In the genomic region with DNA sequence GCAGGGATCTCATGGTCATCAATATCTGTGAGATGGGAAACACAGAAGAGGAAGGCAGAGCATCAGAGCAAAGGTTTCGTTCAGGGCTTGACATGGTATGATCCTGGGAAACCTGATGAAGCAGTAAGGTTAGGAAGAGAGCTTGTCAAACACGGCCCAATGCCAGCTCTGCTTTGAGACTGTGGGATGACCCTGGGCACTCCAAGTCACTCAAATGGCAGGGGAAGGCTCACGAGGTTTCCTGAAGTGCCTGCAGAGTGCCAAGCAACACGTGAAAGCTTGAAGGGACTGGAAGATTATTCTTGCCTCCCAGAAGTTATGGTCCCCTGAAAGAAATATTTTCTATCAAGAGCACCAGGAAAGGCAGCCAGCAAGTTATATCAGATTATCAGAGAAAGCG, we compare ENCODE assay signal across 15 cellular contexts. TPM values are rescaled to one million over a fixed set of nuclear protein-coding genes. Genes with fewer than 3 reads are reported as not detected.
DNase-seq lines count a peak whose midpoint lies in the region; ATAC-seq and TF ChIP-seq lines count a peak whose summit lies in the region.
"Had no signal": no experiment of that assay in that cellular context is flagged by ENCODE, and none has a peak within 500 bp of the region (broad histone marks: within the 10 kb centered on the region; RNA-seq: fewer than 3 reads in every experiment).

No MANE protein-coding gene starts in this region.

- no TSS peak for BruUV-seq in HCT116 (replicated peaks; lab: Mats Ljungman, UMichigan)

- no peak for TF ChIP-seq POLR2A in HCT116 (IDR thresholded peaks at IDR 0.05; ENCODE audit: borderline replicate concordance, extremely low read depth, insufficient read depth, insufficient read length)

- intact Hi-C loops in HCT116 (cut with micrococcal nuclease), result no loop called here

- POLR2A ChIA-PET in HCT116 (lab: Charles Lee) (interaction anchor here (1.3 kb wide), 1 partner anchor 10 kb away, joined by 4 read pairs; no protein-coding TSS in a partner anchor), RWPE1 (lab: Yijun Ruan, JAX; ENCODE audit: low non-redundant PET) (no interaction called here)

- H2AFZ ChIP-seq in HCT116 (ENCODE audit: low read depth, low read length, poor library complexity, severe bottlenecking), result no peak overlapping the region
- H2AFZ ChIP-seq in fibroblast of lung (ENCODE audit: low read length), result no peak overlapping the region
- H2AFZ ChIP-seq: hepatocyte had no signal

- H3K4me3 ChIP-seq in HCT116 (replicated peaks in 1 of 2; ENCODE audit: low read depth in 1 of 2, low read length in 2 of 2), result peak overlapping the region in 1 of 2 experiments; percentile 25; a peak in 1 of 4 replicates
- H3K4me3 ChIP-seq in fibroblast of lung (replicated peaks in 1 of 4; ENCODE audit: control extremely low read depth in 1 of 4, insufficient read depth in 1 of 4, low read depth in 3 of 4, low read length in 4 of 4), result no peak overlapping the region
- no peak overlapping the region for H3K4me3 ChIP-seq in skeletal muscle satellite cell (ENCODE audit: low read length)
- H3K4me3 ChIP-seq: hepatocyte, skin epidermis, transverse colon had no signal

- peaks cover 56% of the 10 kb centered on the region for H3K79me2 ChIP-seq in HCT116 (ENCODE audit: insufficient read depth, low read length)
- H3K79me2 ChIP-seq in fibroblast of lung (ENCODE audit: control insufficient read depth, insufficient read depth, low read length), result peaks cover 73% of the 10 kb centered on the region

- H3K9me3 ChIP-seq in HCT116 (ENCODE audit: control insufficient read depth in 1 of 2, insufficient read depth in 1 of 2, low read depth in 1 of 2, low read length in 2 of 2), result no peaks in the 10 kb centered on the region
- no peaks in the 10 kb centered on the region for H3K9me3 ChIP-seq in fibroblast of lung (ENCODE audit: control insufficient read depth, insufficient read depth, low read depth, low read length)
- no peaks in the 10 kb centered on the region for H3K9me3 ChIP-seq in skeletal muscle satellite cell (replicated peaks; ENCODE audit: low read length)
- H3K9me3 ChIP-seq: transverse colon had no signal

- H3K27ac ChIP-seq in HCT116 (ENCODE audit: low read depth, low read length) (peak overlapping the region; percentile 32; the same call in 1 of the 2 replicates), RWPE1 (peak overlapping the region; percentile 67), fibroblast of lung (ENCODE audit: insufficient read depth, low read length) (peak overlapping the region; percentile 49)
- H3K27ac ChIP-seq: hepatocyte, HL-60 had no signal

- ATAC-seq in HCT116 (no peak), GM18907 (IDR thresholded peaks at IDR 0.05; ENCODE audit: unreplicated experiment) (no peak)

- RAD21 ChIA-PET in HCT116 (lab: Charles Lee; ENCODE audit: low non-redundant PET in 1 of 2, low total read pairs in 2 of 2, uncharacterized antibody in 2 of 2, unreplicated experiment in 2 of 2), result no interaction called here

- peak overlapping the region; percentile 70 for H3K4me2 ChIP-seq in HCT116 (ENCODE audit: low read length)
- H3K4me2 ChIP-seq in fibroblast of lung (ENCODE audit: extremely low read depth, insufficient read depth, low read length), result no peak overlapping the region
- peak overlapping the region; percentile 8 for H3K4me2 ChIP-seq in skeletal muscle satellite cell (ENCODE audit: low read length)
- H3K4me2 ChIP-seq: hepatocyte had no signal

- peak overlapping the region; percentile 49 for H3K9ac ChIP-seq in HCT116 (ENCODE audit: low read length)
- no peak overlapping the region for H3K9ac ChIP-seq in fibroblast of lung (ENCODE audit: insufficient read depth, low read length)
- H3K9ac ChIP-seq in skeletal muscle satellite cell (ENCODE audit: low read depth, low read length), result no peak overlapping the region

- no peak for DNase-seq in HCT116 (ENCODE audit: low read depth, low spot score)
- no peak for DNase-seq in RWPE1 (ENCODE audit: low spot score)
- no peak for DNase-seq in fibroblast of lung (ENCODE audit: low read depth in 2 of 2)
- DNase-seq in NK-92 treated with Interleukin-12 subunit alpha and Interleukin-12 subunit beta, amount 100 ng/mL, for 24 hours (lab: John Stamatoyannopoulos, UW), result no peak
- DNase-seq in kidney tubule cell (ENCODE audit: low spot score), result no peak
- DNase-seq: activated CD4-positive, alpha-beta T cell treated with anti-CD3 and anti-CD28 coated beads for 1 hour; COR-L47; NCI-H1436 treated with DMSO at 0.1 percent for 48 hours; NCI-H510A treated with DMSO at 0.1 percent for 48 hours had no signal

- H3K4me1 ChIP-seq in HCT116 (ENCODE audit: control insufficient read depth in 1 of 2, insufficient read depth in 2 of 2, low read length in 2 of 2), result peaks cover 29 to 58% of the 10 kb centered on the region in 2 experiments
- peaks cover 25% of the 10 kb centered on the region for H3K4me1 ChIP-seq in fibroblast of lung (ENCODE audit: control insufficient read depth, extremely low read depth, insufficient read depth, low read length)
- peaks cover 36% of the 10 kb centered on the region for H3K4me1 ChIP-seq in skeletal muscle satellite cell (ENCODE audit: control insufficient read depth, insufficient read depth, low read length)

- TF ChIP-seq RAD21 in HCT116 (IDR thresholded peaks at IDR 0.05; ENCODE audit: low read depth), result no peak

- TF ChIP-seq CTCF in HCT116 (IDR thresholded peaks at IDR 0.05 in 2 of 3, conservative IDR thresholded peaks at IDR 0.05 in 1 of 3; ENCODE audit: borderline replicate concordance in 1 of 3, insufficient read depth in 1 of 3, low read depth in 2 of 3, low read length in 2 of 3) (no peak), RWPE1 (conservative IDR thresholded peaks at IDR 0.05; ENCODE audit: low read depth) (no peak), fibroblast of lung (conservative IDR thresholded peaks at IDR 0.05 in 1 of 2, IDR thresholded peaks at IDR 0.05 in 1 of 2; ENCODE audit: low read depth in 1 of 2, low read length in 2 of 2) (no peak)

- CTCF ChIA-PET in HCT116 (lab: Charles Lee), result interaction anchor here (1.4 kb wide), 1 partner anchor 414 kb away, joined by 5 read pairs; no protein-coding TSS in a partner anchor
- CTCF ChIA-PET in RWPE1 (lab: Yijun Ruan, JAX), result interaction anchor here (0.5 to 1.6 kb wide), 5 partner anchors 10 to 949 kb away, joined by 3 to 5 read pairs (median 3); no protein-coding TSS in a partner anchor

- H4K20me1 ChIP-seq in HCT116 (ENCODE audit: insufficient read depth) (peaks cover 20% of the 10 kb centered on the region; the same call in 1 of the 2 replicates), fibroblast of lung (ENCODE audit: control insufficient read depth, extremely low read depth, insufficient read depth, low read length) (no peaks in the 10 kb centered on the region)

- H3K36me3 ChIP-seq in HCT116 (ENCODE audit: control insufficient read depth in 1 of 2, insufficient read depth in 2 of 2, low read length in 2 of 2) (peaks cover 37 to 43% of the 10 kb centered on the region in 2 experiments; a peak in 3 of 4 replicates), fibroblast of lung (ENCODE audit: control insufficient read depth, insufficient read depth, low read length) (peaks cover 32% of the 10 kb centered on the region), skeletal muscle satellite cell (ENCODE audit: insufficient read depth, low read length) (peaks cover 66% of the 10 kb centered on the region)

- no peaks in the 10 kb centered on the region for H3K9me2 ChIP-seq in HCT116 (ENCODE audit: insufficient read depth)

- H3K27me3 ChIP-seq in HCT116 (ENCODE audit: insufficient read depth, low read length) (no peaks in the 10 kb centered on the region), fibroblast of lung (ENCODE audit: control insufficient read depth, insufficient read depth, low read length) (no peaks in the 10 kb centered on the region), skeletal muscle satellite cell (ENCODE audit: control insufficient read depth, insufficient read depth, low read length) (no peaks in the 10 kb centered on the region)
- H3K27me3 ChIP-seq: hepatocyte, transverse colon had no signal

TF ChIP-seq in HCT116, 20 proteins besides CTCF, POLR2A, EP300 and RAD21 (continues in another document):
- TF ChIP-seq EGR1 (IDR thresholded peaks at IDR 0.05; ENCODE audit: low read depth) (no peak), ZFX (IDR thresholded peaks at IDR 0.05) (no peak), POLR2AphosphoS5 (IDR thresholded peaks at IDR 0.05; ENCODE audit: low read depth, low read length) (no peak), SIN3A (IDR thresholded peaks at IDR 0.05; ENCODE audit: low read depth) (no peak), JUND (IDR thresholded peaks at IDR 0.05) (no peak), CEBPB (IDR thresholded peaks at IDR 0.05; ENCODE audit: low read depth) (no peak), FOSL1 (IDR thresholded peaks at IDR 0.05; ENCODE audit: low read depth) (no peak), ELF1 (IDR thresholded peaks at IDR 0.05; ENCODE audit: borderline replicate concordance, low read depth) (no peak)
- TF ChIP-seq, protein P1, sequence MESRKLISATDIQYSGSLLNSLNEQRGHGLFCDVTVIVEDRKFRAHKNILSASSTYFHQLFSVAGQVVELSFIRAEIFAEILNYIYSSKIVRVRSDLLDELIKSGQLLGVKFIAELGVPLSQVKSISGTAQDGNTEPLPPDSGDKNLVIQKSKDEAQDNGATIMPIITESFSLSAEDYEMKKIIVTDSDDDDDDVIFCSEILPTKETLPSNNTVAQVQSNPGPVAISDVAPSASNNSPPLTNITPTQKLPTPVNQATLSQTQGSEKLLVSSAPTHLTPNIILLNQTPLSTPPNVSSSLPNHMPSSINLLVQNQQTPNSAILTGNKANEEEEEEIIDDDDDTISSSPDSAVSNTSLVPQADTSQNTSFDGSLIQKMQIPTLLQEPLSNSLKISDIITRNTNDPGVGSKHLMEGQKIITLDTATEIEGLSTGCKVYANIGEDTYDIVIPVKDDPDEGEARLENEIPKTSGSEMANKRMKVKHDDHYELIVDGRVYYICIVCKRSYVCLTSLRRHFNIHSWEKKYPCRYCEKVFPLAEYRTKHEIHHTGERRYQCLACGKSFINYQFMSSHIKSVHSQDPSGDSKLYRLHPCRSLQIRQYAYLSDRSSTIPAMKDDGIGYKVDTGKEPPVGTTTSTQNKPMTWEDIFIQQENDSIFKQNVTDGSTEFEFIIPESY (IDR thresholded peaks at IDR 0.05; ENCODE audit: extremely low read depth, insufficient replicate concordance, low read length), result no peak

RNA-seq across cellular contexts. Expression of gene MCFD2, which starts 6.5 kb away (rescaled TPM):
- total RNA-seq in HCT116 (2021; ENCODE audit: unreplicated experiment), result 73.9 TPM
- 57.7 and 60.5 TPM in 2 replicates for polyA plus RNA-seq in HCT116 (2012)
- total RNA-seq in fibroblast of lung, result 145 and 151 TPM in 2 replicates
- 231 and 328 TPM in 2 replicates for polyA plus RNA-seq in fibroblast of lung
- 131 and 161 TPM in 2 replicates for polyA plus RNA-seq in fibroblast of lung (2012)
- 80.1 and 106 TPM in 2 replicates for polyA minus RNA-seq in fibroblast of lung (ENCODE audit: low replicate concordance)
- 146 and 148 TPM in 2 replicates for total RNA-seq in skeletal muscle satellite cell (2012; rRNA removed)

RNA-seq across cellular contexts. Expression of gene TTC7A, which starts 31.9 kb away (rescaled TPM):
- total RNA-seq in HCT116 (2021; ENCODE audit: unreplicated experiment) (17.7 TPM), fibroblast of lung (18.5 and 27.2 TPM in 2 replicates)
- 15.1 and 15.3 TPM in 2 replicates for polyA plus RNA-seq in HCT116 (2012)
- polyA plus RNA-seq in fibroblast of lung, result 11.6 and 21.1 TPM in 2 replicates
- polyA plus RNA-seq in fibroblast of lung (2012), result 13.6 and 23.2 TPM in 2 replicates
- 33.7 and 37.0 TPM in 2 replicates for polyA minus RNA-seq in fibroblast of lung (ENCODE audit: low replicate concordance)
- total RNA-seq in skeletal muscle satellite cell (2012; rRNA removed), result 19.3 and 21.6 TPM in 2 replicates
